In the genomic region with DNA sequence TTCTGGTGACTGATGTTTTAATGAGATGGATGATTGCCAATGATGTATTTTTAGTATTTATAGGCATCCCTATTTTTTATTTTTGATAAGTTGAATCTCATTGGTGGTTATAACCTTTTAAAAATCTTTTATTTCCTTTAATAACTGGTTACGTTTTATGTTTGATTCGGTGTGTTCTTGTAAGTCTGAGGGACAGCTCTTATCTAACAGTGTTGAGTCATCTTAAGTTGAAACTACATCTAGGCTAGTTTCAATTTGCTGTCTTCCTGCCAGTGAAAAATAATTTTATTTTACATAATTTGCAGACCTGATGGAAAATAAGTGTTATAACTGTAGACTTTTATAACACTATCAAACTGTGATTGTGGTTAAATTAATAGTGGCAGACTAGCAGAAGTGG, we compare ENCODE assay signal across 1 cellular context.
TF ChIP-seq lines count a peak whose summit lies in the region.

No MANE protein-coding gene starts in this region.

TF ChIP-seq in endothelial cell of umbilical vein, 7 proteins besides CTCF, POLR2A, EP300 and RAD21 (continued from another document):
- TF ChIP-seq, protein P1, sequence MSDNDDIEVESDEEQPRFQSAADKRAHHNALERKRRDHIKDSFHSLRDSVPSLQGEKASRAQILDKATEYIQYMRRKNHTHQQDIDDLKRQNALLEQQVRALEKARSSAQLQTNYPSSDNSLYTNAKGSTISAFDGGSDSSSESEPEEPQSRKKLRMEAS (IDR thresholded peaks at IDR 0.05; ENCODE audit: insufficient read depth, insufficient read length): no peak
